ENCODE assay signal across 16 cellular contexts in the genomic region with DNA sequence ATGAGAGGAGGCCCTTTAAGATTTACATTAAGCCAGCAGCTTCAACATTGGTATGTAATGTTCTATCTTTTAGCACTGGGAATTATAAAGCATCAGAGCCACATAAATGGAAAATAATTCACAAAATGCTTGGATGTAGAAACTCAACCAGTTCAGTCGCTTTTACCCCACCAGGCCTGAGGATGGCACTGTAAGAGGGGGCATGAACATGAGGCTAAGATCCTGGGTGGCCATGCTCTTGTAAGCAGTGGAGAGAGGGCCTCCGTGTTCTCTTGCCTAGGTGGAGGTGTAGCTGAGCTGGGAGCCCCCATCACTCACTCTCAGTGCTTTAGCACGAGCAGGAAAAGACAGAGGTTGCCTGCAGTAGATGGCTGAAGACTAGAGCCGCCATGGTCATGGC.
DNase-seq lines count a peak whose midpoint lies in the region; TF ChIP-seq lines count a peak whose summit lies in the region.
"Had no signal": no experiment of that assay in that cellular context is flagged by ENCODE, and none has a peak within 500 bp of the region (broad histone marks: within the 10 kb centered on the region; RNA-seq: fewer than 3 reads in every experiment).

No MANE protein-coding gene starts in this region.

- no peak for TF ChIP-seq CTCF in NB4 (IDR thresholded peaks at IDR 0.05; ENCODE audit: low read depth, low read length)
- TF ChIP-seq CTCF in colonic mucosa (IDR thresholded peaks at IDR 0.05), result no peak
- peak; percentile 33 for TF ChIP-seq CTCF in retinal pigment epithelial cell (conservative IDR thresholded peaks at IDR 0.05; ENCODE audit: low read depth, low read length)
- no peak for TF ChIP-seq CTCF in coronary artery (IDR thresholded peaks at IDR 0.05)

- no peaks in the 10 kb centered on the region for H3K4me1 ChIP-seq in colonic mucosa

- H3K27ac ChIP-seq in colonic mucosa (no peak overlapping the region), coronary artery (no peak overlapping the region)

- H3K4me3 ChIP-seq in NB4 (ENCODE audit: low read depth, low read length), result no peak overlapping the region
- H3K4me3 ChIP-seq in colonic mucosa, result no peak overlapping the region
- no peak overlapping the region for H3K4me3 ChIP-seq in retinal pigment epithelial cell (ENCODE audit: low read length)
- H3K4me3 ChIP-seq in coronary artery, result no peak overlapping the region

- intact Hi-C loops in colonic mucosa (cut with DNase I), result no loop called here

- no peak overlapping the region for H3K9ac ChIP-seq in colonic mucosa (ENCODE audit: low read depth in 2 of 2, low read length in 2 of 2)

- no peak for TF ChIP-seq POLR2A in NB4 (IDR thresholded peaks at IDR 0.05; ENCODE audit: extremely low read depth, insufficient read length)

- H3K27me3 ChIP-seq in colonic mucosa, result no peaks in the 10 kb centered on the region

- no peaks in the 10 kb centered on the region for H3K36me3 ChIP-seq in colonic mucosa

- DNase-seq in DMS53 (lab: John Stamatoyannopoulos, UW), result peak; percentile 19
- DNase-seq in DMS53 treated with DMSO at 0.1 percent for 48 hours (lab: John Stamatoyannopoulos, UW; ENCODE audit: unreplicated experiment), result no peak
- DNase-seq in NB4 (ENCODE audit: low read depth), result peak; percentile 13
- DNase-seq in colonic mucosa, result peak; percentile 11
- DNase-seq in retinal pigment epithelial cell (ENCODE audit: low read depth), result no peak
- DNase-seq in coronary artery (ENCODE audit: low spot score), result no peak
- no peak for DNase-seq in COLO668 (lab: John Stamatoyannopoulos, UW; ENCODE audit: unreplicated experiment)
- no peak for DNase-seq in SIG-M5 (lab: John Stamatoyannopoulos, UW)
- DNase-seq: 8988T; activated naive CD4-positive, alpha-beta T cell treated with anti-CD3 and anti-CD28 coated beads, Interleukin-2, amount 50 U/mL, for 16 hours; DMS79 treated with DMSO at 0.1 percent for 48 hours; glutamatergic neuron; NCI-H1092 treated with DMSO at 0.1 percent for 48 hours; RPMI8226; small intestine; T1000 had no signal

- H3K9me3 ChIP-seq in colonic mucosa, result no peaks in the 10 kb centered on the region

Comparison
In these comparisons a context has a peak if more than half of its experiments do, and no peak if none do; other contexts are left out.
1. DNase-seq: peak in DMS53 (single experiment), NB4 (single experiment) and colonic mucosa (single experiment); none in DMS53 treated with DMSO at 0.1 percent for 48 hours (single experiment), retinal pigment epithelial cell (single experiment), coronary artery (single experiment), COLO668 (single experiment) and SIG-M5 (single experiment).